ENCODE assay signal across 19 cellular contexts in the genomic region with DNA sequence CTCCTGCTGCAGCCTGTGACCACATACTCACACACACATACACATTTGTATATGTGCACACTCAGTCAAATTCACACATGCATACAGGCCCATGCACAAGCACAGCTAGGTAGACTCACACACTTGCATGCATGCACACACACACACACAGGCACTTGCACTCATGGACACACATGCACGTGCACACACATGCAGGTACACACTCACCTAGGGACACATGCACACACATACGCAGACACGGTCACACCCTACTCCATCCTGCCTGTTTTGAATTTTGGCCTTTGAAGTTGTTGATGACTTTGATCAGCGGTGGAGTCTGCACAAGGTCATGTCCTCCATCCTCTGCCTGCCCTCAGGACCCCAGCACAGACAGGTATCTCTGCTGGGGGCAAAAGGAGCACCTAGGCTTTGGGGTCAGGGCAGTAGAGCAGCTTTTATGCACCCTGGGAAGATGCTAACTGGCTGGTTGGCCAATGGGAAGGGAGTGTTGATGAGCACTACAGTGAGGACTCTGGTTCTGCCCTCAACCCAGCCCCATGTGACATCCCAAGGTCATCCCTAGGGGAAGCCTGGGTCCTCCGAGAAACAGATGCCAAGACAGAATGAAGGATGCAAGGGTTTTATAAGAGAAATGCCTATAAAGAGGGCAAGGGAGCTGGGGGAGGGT.
A peak's percentile ranks its signal among the peaks of the same experiment; 100 is the strongest.
DNase-seq lines count a peak whose midpoint lies in the region; ATAC-seq, FAIRE-seq and TF ChIP-seq lines count a peak whose summit lies in the region.
"Had no signal": no experiment of that assay in that cellular context is flagged by ENCODE, and none has a peak within 500 bp of the region (broad histone marks: within the 10 kb centered on the region; RNA-seq: fewer than 3 reads in every experiment).

No MANE protein-coding gene starts in this region.

- no peak overlapping the region for H3K9ac ChIP-seq in BLaER1
- H3K9ac ChIP-seq: KMS-11 had no signal

- H3K4me3 ChIP-seq in BLaER1 = no peak overlapping the region
- H3K4me3 ChIP-seq: GM23338 had no signal

- no peak overlapping the region for H3K4me3 Mint-ChIP-seq in glutamatergic neuron (ENCODE audit: unreplicated experiment)
- H3K4me3 Mint-ChIP-seq in type B pancreatic cell = no peak overlapping the region
- H3K4me3 Mint-ChIP-seq: CD14-positive monocyte; CD4-positive, alpha-beta memory T cell; GM23338 had no signal

- H3K27ac Mint-ChIP-seq in glutamatergic neuron (ENCODE audit: unreplicated experiment) = peak overlapping the region; percentile 12
- H3K27ac Mint-ChIP-seq in type B pancreatic cell = peak overlapping the region; percentile 68
- H3K27ac Mint-ChIP-seq: CD4-positive, alpha-beta memory T cell; GM23338 had no signal

- no peak for TF ChIP-seq CTCF in glutamatergic neuron (IDR thresholded peaks at IDR 0.05; ENCODE audit: partially characterized antibody, unreplicated experiment)
- TF ChIP-seq CTCF in type B pancreatic cell (conservative IDR thresholded peaks at IDR 0.05) = no peak

- no peaks in the 10 kb centered on the region for H3K9me3 ChIP-seq in BLaER1
- H3K9me3 ChIP-seq: BE2C had no signal

- peaks cover 49% of the 10 kb centered on the region for H3K4me1 ChIP-seq in BLaER1
- H3K4me1 ChIP-seq: BE2C had no signal

- H3K4me1 Mint-ChIP-seq in glutamatergic neuron (ENCODE audit: low read depth, unreplicated experiment) (peaks cover 21% of the 10 kb centered on the region), type B pancreatic cell (ENCODE audit: unreplicated experiment) (peaks cover 69% of the 10 kb centered on the region)
- H3K4me1 Mint-ChIP-seq: CD4-positive, alpha-beta memory T cell had no signal

- H3K27me3 Mint-ChIP-seq in glutamatergic neuron (ENCODE audit: unreplicated experiment) (peaks cover 3% of the 10 kb centered on the region), type B pancreatic cell (peaks cover 3% of the 10 kb centered on the region)

- peak overlapping the region; percentile 30 for H3K4me2 ChIP-seq in BLaER1
- H3K4me2 ChIP-seq: GM23338, KMS-11 had no signal

- no peaks in the 10 kb centered on the region for H3K27me3 ChIP-seq in BLaER1
- H3K27me3 ChIP-seq: BE2C had no signal

- H3K36me3 Mint-ChIP-seq in glutamatergic neuron (ENCODE audit: unreplicated experiment) (peaks cover 4% of the 10 kb centered on the region), type B pancreatic cell (peaks cover 6% of the 10 kb centered on the region)
- H3K36me3 Mint-ChIP-seq: CD14-positive monocyte; CD4-positive, alpha-beta memory T cell had no signal

- FAIRE-seq in HTR-8/SVneo (lab: Jason Lieb, UNC) = peak; percentile 26
- FAIRE-seq: G401.6, GM12892, GM18507 had no signal

- ATAC-seq in HG03439 (IDR thresholded peaks at IDR 0.05; ENCODE audit: unreplicated experiment) = no peak
- ATAC-seq: GM23338 had no signal

- H4K20me1 ChIP-seq in BLaER1 = no peaks in the 10 kb centered on the region

- no peaks in the 10 kb centered on the region for H3K36me3 ChIP-seq in BLaER1
- H3K36me3 ChIP-seq: BE2C had no signal

- no peak overlapping the region for H3K27ac ChIP-seq in BLaER1
- H3K27ac ChIP-seq: KMS-11 had no signal

- H3K9me3 Mint-ChIP-seq in glutamatergic neuron (ENCODE audit: unreplicated experiment) = peaks cover 2% of the 10 kb centered on the region
- peaks cover 3% of the 10 kb centered on the region for H3K9me3 Mint-ChIP-seq in type B pancreatic cell
- H3K9me3 Mint-ChIP-seq: CD14-positive monocyte, GM23338 had no signal

- no peak for DNase-seq in HTR-8/SVneo (ENCODE audit: insufficient read length, low spot score)
- no peak for DNase-seq in glutamatergic neuron
- no peak for DNase-seq in type B pancreatic cell (ENCODE audit: extremely low spot score, unreplicated experiment)
- DNase-seq in NCI-H1694 treated with DMSO at 0.1 percent for 48 hours (lab: John Stamatoyannopoulos, UW) = no peak
- DNase-seq in NK-92 (lab: John Stamatoyannopoulos, UW; ENCODE audit: unreplicated experiment) = no peak
- DNase-seq: 8988T; BE2C; Calu3; CD4-positive, alpha-beta memory T cell; DMS53; H7 had no signal
